3 cellular contexts compared by ENCODE assay signal in genomic region chr2:178962152-178962551, GRCh38.
TF ChIP-seq lines count a peak whose summit lies in the region.

No MANE protein-coding gene starts in this region.

TF ChIP-seq in SK-N-SH, 30 proteins besides CTCF, POLR2A, EP300 and RAD21 (continued from another document):
- TF ChIP-seq REST (IDR thresholded peaks at IDR 0.05; ENCODE audit: low read depth, low read length) (peak; percentile 80), CHD2 (IDR thresholded peaks at IDR 0.05; ENCODE audit: low read length, partially characterized antibody) (no peak)

TF ChIP-seq in SK-N-SH treated with all-trans-retinoic acid at 6 μM for 48 hours, 23 proteins besides CTCF, POLR2A, EP300 and RAD21 (continued from another document):
- TF ChIP-seq RARB (CRISPR knock-in tag; IDR thresholded peaks at IDR 0.05) (no peak), ZFP3 (CRISPR knock-in tag; IDR thresholded peaks at IDR 0.05) (no peak), ZFP30 (CRISPR knock-in tag; IDR thresholded peaks at IDR 0.05) (no peak), ARNTL (CRISPR knock-in tag; IDR thresholded peaks at IDR 0.05; ENCODE audit: borderline replicate concordance, low read depth) (no peak), ISL1 (CRISPR knock-in tag; IDR thresholded peaks at IDR 0.05) (no peak), TSHZ2 (CRISPR knock-in tag; IDR thresholded peaks at IDR 0.05) (no peak), ZNF70 (CRISPR knock-in tag; IDR thresholded peaks at IDR 0.05) (no peak), SNAI2 (CRISPR knock-in tag; IDR thresholded peaks at IDR 0.05) (no peak), BACH2 (CRISPR knock-in tag; IDR thresholded peaks at IDR 0.05; ENCODE audit: borderline replicate concordance) (no peak)
TF ChIP-seq in SK-N-SH treated with all-trans-retinoic acid at 6 μM for 48 hours: peak in this region for 0.

TF ChIP-seq in GM23338, 12 proteins besides CTCF, POLR2A, EP300 and RAD21:
- TF ChIP-seq REST (IDR thresholded peaks at IDR 0.05; ENCODE audit: unreplicated experiment) (peak; percentile 41), STAT1 (IDR thresholded peaks at IDR 0.05; ENCODE audit: unreplicated experiment) (no peak)
